In the genomic region with DNA sequence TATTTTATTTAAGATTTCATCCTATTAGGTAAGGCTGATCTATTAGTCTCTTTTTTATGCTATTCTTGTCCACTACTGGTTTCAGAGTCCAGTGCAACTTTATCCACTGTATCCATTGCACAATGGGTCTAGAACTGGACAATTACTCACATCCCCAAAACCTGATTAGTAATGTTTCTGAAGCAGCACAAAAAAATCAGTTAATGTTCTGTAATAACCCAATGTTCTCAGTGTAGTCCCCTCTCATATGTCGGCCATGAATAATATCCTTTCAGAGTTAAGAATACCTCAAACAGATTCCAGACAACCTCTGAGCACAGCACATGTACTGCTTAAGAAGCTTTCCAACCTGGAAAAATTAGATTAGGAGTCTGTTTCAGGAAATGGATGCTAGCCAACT, we compare ENCODE assay signal across 11 cellular contexts. TPM values are rescaled to one million over a fixed set of nuclear protein-coding genes. Genes with fewer than 3 reads are reported as not detected.
DNase-seq lines count a peak whose midpoint lies in the region; ATAC-seq and TF ChIP-seq lines count a peak whose summit lies in the region.
"Had no signal": no experiment of that assay in that cellular context is flagged by ENCODE, and none has a peak within 500 bp of the region (broad histone marks: within the 10 kb centered on the region; RNA-seq: fewer than 3 reads in every experiment).

No MANE protein-coding gene starts in this region.

- WGBS in liver: 85% methylated on average over 1 of the region's 1 CpG
- whole genome bisulfite sequencing in mesenchymal stem cell: no CpG with 5 or more reads among the region's 1 CpG

- POLR2A ChIA-PET in WTC11 (lab: Charles Lee): interaction anchor here (0.7 kb wide), 1 partner anchor 128 kb away, joined by 5 read pairs; no protein-coding TSS in a partner anchor

- H3K23ac ChIP-seq in mesenchymal stem cell (ENCODE audit: low read length in 2 of 2): no peak overlapping the region

- H3K4me2 ChIP-seq in mesenchymal stem cell (ENCODE audit: low read length, poor library complexity, severe bottlenecking): no peak overlapping the region

- H2BK12ac ChIP-seq in mesenchymal stem cell (ENCODE audit: low read length in 2 of 2): no peak overlapping the region

- no peak overlapping the region for H3K4ac ChIP-seq in mesenchymal stem cell (ENCODE audit: low read depth in 1 of 2, low read length in 2 of 2)

- H3K18ac ChIP-seq in mesenchymal stem cell (ENCODE audit: low read depth in 1 of 2, low read length in 2 of 2): no peak overlapping the region

- H2BK5ac ChIP-seq in mesenchymal stem cell (ENCODE audit: low read depth, low read length, poor library complexity, severe bottlenecking): no peak overlapping the region

- no peak for TF ChIP-seq POLR2A in Peyer's patch (IDR thresholded peaks at IDR 0.05)

- H3K4me1 ChIP-seq in Peyer's patch (peaks cover 0 to 81% (median 25%) of the 10 kb centered on the region in 4 donors), liver (ENCODE audit: control insufficient read depth in 4 of 4, insufficient read depth in 4 of 4, low read length in 3 of 4) (peaks cover 17 to 43% (median 40%) of the 10 kb centered on the region in 4 donors), mesenchymal stem cell (ENCODE audit: control insufficient read depth, insufficient read depth, low read depth, low read length) (no peaks in the 10 kb centered on the region)

- no peak overlapping the region for H2AK5ac ChIP-seq in mesenchymal stem cell (ENCODE audit: low read length, severe bottlenecking)

- H3K36me3 Mint-ChIP-seq in stimulated activated effector memory CD8-positive, alpha-beta T cell treated with anti-CD3 and anti-CD28 coated beads, Interleukin-12 subunit alpha, Interleukin-12 subunit beta, amount 100 ng/mL, for 72 hours: no peaks in the 10 kb centered on the region
- no peaks in the 10 kb centered on the region for H3K36me3 Mint-ChIP-seq in WTC11

- peaks cover 58% of the 10 kb centered on the region for H3K4me1 Mint-ChIP-seq in stimulated activated effector memory CD8-positive, alpha-beta T cell treated with anti-CD3 and anti-CD28 coated beads, Interleukin-12 subunit alpha, Interleukin-12 subunit beta, amount 100 ng/mL, for 72 hours
- H3K4me1 Mint-ChIP-seq in WTC11: no peaks in the 10 kb centered on the region

- no peak overlapping the region for H4K8ac ChIP-seq in mesenchymal stem cell (ENCODE audit: low read length)

- no peak overlapping the region for H2BK120ac ChIP-seq in mesenchymal stem cell (ENCODE audit: low read depth, low read length)

- H3K9me3 ChIP-seq in Peyer's patch: no peaks in the 10 kb centered on the region
- H3K9me3 ChIP-seq in liver (ENCODE audit: control insufficient read depth in 4 of 4, low read length in 3 of 4): no peaks in the 10 kb centered on the region
- no peaks in the 10 kb centered on the region for H3K9me3 ChIP-seq in mesenchymal stem cell (ENCODE audit: control insufficient read depth, low read length)

- no peak for DNase-seq in Peyer's patch
- DNase-seq in dermis blood vessel endothelial cell: peak; percentile 86
- no peak for DNase-seq in stimulated activated effector memory CD8-positive, alpha-beta T cell treated with anti-CD3 and anti-CD28 coated beads, Interleukin-12 subunit alpha, Interleukin-12 subunit beta, amount 100 ng/mL, for 72 hours (ENCODE audit: low spot score in 2 of 2)
- no peak for DNase-seq in WTC11 (ENCODE audit: low spot score)
- DNase-seq in mesenchymal stem cell: no peak
- DNase-seq: activated CD8-positive, alpha-beta memory T cell treated with anti-CD3 and anti-CD28 coated beads, Interleukin-2, amount 50 U/mL, for 4 hours; DMS153 had no signal

- H3K27ac Mint-ChIP-seq in stimulated activated effector memory CD8-positive, alpha-beta T cell treated with anti-CD3 and anti-CD28 coated beads, Interleukin-12 subunit alpha, Interleukin-12 subunit beta, amount 100 ng/mL, for 72 hours: peak overlapping the region; percentile 64
- H3K27ac Mint-ChIP-seq in WTC11: no peak overlapping the region

- H3K14ac ChIP-seq in mesenchymal stem cell (ENCODE audit: low read length in 2 of 2): no peak overlapping the region

- ATAC-seq in stimulated activated effector memory CD8-positive, alpha-beta T cell treated with anti-CD3 and anti-CD28 coated beads, Interleukin-12 subunit alpha, Interleukin-12 subunit beta, amount 100 ng/mL, for 72 hours: no peak
- ATAC-seq in WTC11: no peak
- ATAC-seq in GM18907 (IDR thresholded peaks at IDR 0.05; ENCODE audit: unreplicated experiment): no peak

- H2AFZ ChIP-seq in mesenchymal stem cell (ENCODE audit: low read depth, low read length): no peak overlapping the region

- H3K9ac ChIP-seq in liver (ENCODE audit: low read depth in 1 of 2, low read length in 2 of 2) (no peak overlapping the region), mesenchymal stem cell (ENCODE audit: low read length) (no peak overlapping the region)

- peak overlapping the region in 1 of 4 donors; percentile 0 for H3K4me3 ChIP-seq in Peyer's patch
- no peak overlapping the region for H3K4me3 ChIP-seq in liver (ENCODE audit: low read depth in 1 of 3, low read length in 3 of 3)
- H3K4me3 ChIP-seq in mesenchymal stem cell (ENCODE audit: insufficient read depth in 1 of 2, low read depth in 1 of 2, low read length in 2 of 2): no peak overlapping the region
- H3K4me3 ChIP-seq: GM12878, skin epidermis had no signal

- TF ChIP-seq RAD21 in liver (IDR thresholded peaks at IDR 0.05): no peak

- TF ChIP-seq CTCF in Peyer's patch (IDR thresholded peaks at IDR 0.05): no peak
- TF ChIP-seq CTCF in liver (IDR thresholded peaks at IDR 0.05; ENCODE audit: low read depth, low read length, missing input control): no peak
- no peak for TF ChIP-seq CTCF in WTC11 (IDR thresholded peaks at IDR 0.05)

- H3K27ac ChIP-seq in Peyer's patch: peak overlapping the region in 3 of 4 donors; percentile 40 to 85 (median 81)
- peak overlapping the region; percentile 51 to 64 for H3K27ac ChIP-seq in liver (ENCODE audit: low read depth in 1 of 2, low read length in 2 of 2)
- no peak overlapping the region for H3K27ac ChIP-seq in mesenchymal stem cell (ENCODE audit: low read length, poor library complexity, severe bottlenecking)

- H2BK15ac ChIP-seq in mesenchymal stem cell (ENCODE audit: low read depth, poor library complexity, severe bottlenecking): no peak overlapping the region

- H3K27me3 ChIP-seq in Peyer's patch (no peaks in the 10 kb centered on the region), liver (ENCODE audit: control insufficient read depth in 4 of 4, insufficient read depth in 4 of 4, low read length in 3 of 4) (no peaks in the 10 kb centered on the region), mesenchymal stem cell (ENCODE audit: control insufficient read depth in 1 of 2, insufficient read depth in 1 of 2, low read length in 2 of 2) (peaks cover 0 to 22% of the 10 kb centered on the region in 2 experiments)

- H3K9me3 Mint-ChIP-seq in stimulated activated effector memory CD8-positive, alpha-beta T cell treated with anti-CD3 and anti-CD28 coated beads, Interleukin-12 subunit alpha, Interleukin-12 subunit beta, amount 100 ng/mL, for 72 hours: no peaks in the 10 kb centered on the region
- no peaks in the 10 kb centered on the region for H3K9me3 Mint-ChIP-seq in WTC11

- no peaks in the 10 kb centered on the region for H3K79me1 ChIP-seq in mesenchymal stem cell (replicated peaks; ENCODE audit: low read length, poor library complexity, severe bottlenecking)

- no peaks in the 10 kb centered on the region; the same call in 1 of the 2 replicates for H3K27me3 Mint-ChIP-seq in WTC11 (ENCODE audit: low read depth)

- CTCF ChIA-PET in WTC11 (lab: Charles Lee): interaction anchor here (1.0 to 1.6 kb wide), 2 partner anchors 52 to 365 kb away, joined by 5 to 6 read pairs; no protein-coding TSS in a partner anchor

- H3K36me3 ChIP-seq in Peyer's patch (no peaks in the 10 kb centered on the region), liver (ENCODE audit: control insufficient read depth in 4 of 4, insufficient read depth in 3 of 4, low read depth in 1 of 4, low read length in 3 of 4) (no peaks in the 10 kb centered on the region), mesenchymal stem cell (ENCODE audit: control insufficient read depth in 1 of 2, insufficient read depth in 2 of 2, low read depth in 1 of 2, low read length in 2 of 2) (no peaks in the 10 kb centered on the region)

- H3K4me3 Mint-ChIP-seq in stimulated activated effector memory CD8-positive, alpha-beta T cell treated with anti-CD3 and anti-CD28 coated beads, Interleukin-12 subunit alpha, Interleukin-12 subunit beta, amount 100 ng/mL, for 72 hours: no peak overlapping the region
- no peak overlapping the region for H3K4me3 Mint-ChIP-seq in WTC11

- H4K91ac ChIP-seq in mesenchymal stem cell (ENCODE audit: low read length): no peak overlapping the region

TF ChIP-seq in liver, 16 proteins besides CTCF, POLR2A, EP300 and RAD21:
- TF ChIP-seq JUND (IDR thresholded peaks at IDR 0.05) (no peak), MAX (IDR thresholded peaks at IDR 0.05) (peak; percentile 15), SP1 (IDR thresholded peaks at IDR 0.05) (peak; percentile 30), HNF4A (conservative IDR thresholded peaks at IDR 0.05) (peak; percentile 75), EGR1 (IDR thresholded peaks at IDR 0.05; ENCODE audit: low read depth in 2 of 2) (no peak)

TF ChIP-seq in WTC11, 78 proteins besides CTCF, POLR2A, EP300 and RAD21:
- TF ChIP-seq CREB1 (CRISPR knock-in tag; IDR thresholded peaks at IDR 0.05) (no peak), ZNF317 (CRISPR knock-in tag; IDR thresholded peaks at IDR 0.05; ENCODE audit: borderline replicate concordance, low read depth) (no peak), USF2 (CRISPR knock-in tag; IDR thresholded peaks at IDR 0.05) (no peak)

RNA-seq across cellular contexts. Expression of gene MGAT4A, which starts 29.7 kb away (rescaled TPM):
- 100 to 1,000 TPM in 3 of 4 donors, 10 to 100 TPM in 1; 52.8 to 243 (median 175) TPM for total RNA-seq in Peyer's patch
- total RNA-seq in dermis blood vessel endothelial cell: 58.0 and 89.5 TPM in 2 replicates
- 10 to 100 TPM in 1 of 2 donors, 1 to 10 TPM in 1; 7.5 to 17.3 TPM for total RNA-seq in liver
- 1 to 10 TPM; 2.7 to 3.4 TPM for polyA plus RNA-seq in liver
- 6.2 to 7.7 TPM (median 6.7 TPM) in 3 replicates for total RNA-seq in WTC11 (2021)
- 0.33 TPM for polyA plus RNA-seq in mesenchymal stem cell (2013, experiment 1 of 2)
- 0.48 TPM for polyA plus RNA-seq in mesenchymal stem cell (2013, experiment 2 of 2)
